Comparison of ENCODE assay signal across 17 cellular contexts in genomic region chr5:173848986-173849596, GRCh38. TPM values are rescaled to one million over a fixed set of nuclear protein-coding genes. Genes with fewer than 3 reads are reported as not detected.
DNase-seq lines count a peak whose midpoint lies in the region; ATAC-seq, FAIRE-seq and TF ChIP-seq lines count a peak whose summit lies in the region.
"Had no signal": no experiment of that assay in that cellular context is flagged by ENCODE, and none has a peak within 500 bp of the region (broad histone marks: within the 10 kb centered on the region; RNA-seq: fewer than 3 reads in every experiment).

No MANE protein-coding gene starts in this region.

- intact Hi-C loops in GM12878 (cut with micrococcal nuclease; ENCODE audit: unreplicated experiment): no loop called here

- peak; percentile 38 for FAIRE-seq in GM12878 (lab: Jason Lieb, UNC)

- in situ Hi-C loops in GM12878 (cut with MboI): no loop called here

- no peak overlapping the region for H3K27ac ChIP-seq in GM12878 (ENCODE audit: control insufficient read depth, insufficient read depth)

- TF ChIP-seq RAD21 in GM12878 (IDR thresholded peaks at IDR 0.05; ENCODE audit: insufficient read depth, low read depth, low read length): no peak

- 46% methylated on average over 2 of the region's 2 CpGs for WGBS in GM12878 (ENCODE audit: insufficient coverage, insufficient replicate concordance, low lambda C conversion rate, missing lambda C conversion rate)

- SMC1A ChIA-PET in GM12878 (lab: Charles Lee; ENCODE audit: uncharacterized antibody, unreplicated experiment): interaction anchor here (1.0 to 1.5 kb wide), 2 partner anchors 15 to 21 kb away, joined by 3 to 5 read pairs; no protein-coding TSS in a partner anchor

- H3K36me3 ChIP-seq in GM12878 (ENCODE audit: control insufficient read depth in 2 of 2, insufficient read depth in 2 of 2, low read length in 1 of 2): no peaks in the 10 kb centered on the region

- BruUV-seq in GM12878 (replicated peaks; lab: Mats Ljungman, UMichigan): no TSS peak

- H3K27me3 ChIP-seq in GM12878 (replicated peaks in 1 of 2; ENCODE audit: control insufficient read depth in 2 of 2, insufficient read depth in 2 of 2, low read length in 1 of 2): no peaks in the 10 kb centered on the region

- no peaks in the 10 kb centered on the region for H3K79me2 ChIP-seq in GM12878 (ENCODE audit: control insufficient read depth, insufficient read depth, low read length)

- no peak for ATAC-seq in GM12878
- no peak for ATAC-seq in HG02870 (IDR thresholded peaks at IDR 0.05; ENCODE audit: unreplicated experiment)
- ATAC-seq: SK-N-SH treated with all-trans-retinoic acid at 6 μM for 48 hours had no signal

- DNase-seq in ELR (ENCODE audit: low read depth) (peak; percentile 70), LHCN-M2 (ENCODE audit: low read depth) (peak; percentile 15), GM12878 (ENCODE audit: low read depth, low spot score) (no peak), foreskin fibroblast (peak; percentile 19 to 26)
- DNase-seq in stimulated activated CD4-positive, alpha-beta T cell treated with anti-CD3 and anti-CD28 coated beads, Interleukin-1b, Interleukin-23, amount 100 ng/mL, for 48 hours: no peak
- no peak for DNase-seq in central memory CD4-positive, alpha-beta T cell
- DNase-seq: Caco-2; CD4-positive, CD25-positive, alpha-beta regulatory T cell; DMS53; NCI-H1048; NCI-H1436 treated with DMSO at 0.1 percent for 48 hours; NCI-H2081 treated with DMSO at 0.1 percent for 48 hours; NCI-H524 treated with DMSO at 0.1 percent for 48 hours; SHP77 treated with DMSO at 0.1 percent for 48 hours; T-helper 1 cell had no signal

- peaks cover 3% of the 10 kb centered on the region; the same call in 2 of the 3 replicates for H3K9me3 ChIP-seq in GM12878 (replicated peaks; ENCODE audit: control insufficient read depth, insufficient read depth, low read length)

- H4K20me1 ChIP-seq in GM12878 (ENCODE audit: control insufficient read depth, insufficient read depth): no peaks in the 10 kb centered on the region

- RAD21 ChIA-PET in GM12878 (lab: Charles Lee; ENCODE audit: unreplicated experiment): no interaction called here

- TF ChIP-seq EP300 in GM12878 (IDR thresholded peaks at IDR 0.05; ENCODE audit: borderline replicate concordance in 1 of 2, control insufficient read depth in 1 of 2, low read depth in 2 of 2, low read length in 2 of 2): no peak

- no peaks in the 10 kb centered on the region for H3K4me1 ChIP-seq in GM12878 (ENCODE audit: control insufficient read depth, insufficient read depth, low read length)

- H3K4me3 ChIP-seq in GM12878 (no peak overlapping the region), foreskin fibroblast (ENCODE audit: low read depth in 1 of 2, low read length in 2 of 2) (no peak overlapping the region)

- no peak overlapping the region for H2AFZ ChIP-seq in GM12878 (ENCODE audit: control insufficient read depth, low read depth, low read length)

- H3K4me2 ChIP-seq in GM12878 (ENCODE audit: control insufficient read depth, insufficient read depth): no peak overlapping the region

- H3K9ac ChIP-seq in GM12878 (ENCODE audit: control insufficient read depth, insufficient read depth, low read length): no peak overlapping the region

- no peak for TF ChIP-seq CTCF in GM12878 (IDR thresholded peaks at IDR 0.05 in 2 of 3, conservative IDR thresholded peaks at IDR 0.05 in 1 of 3; ENCODE audit: control insufficient read depth in 2 of 3, extremely low read depth in 1 of 3, insufficient read depth in 1 of 3, low read depth in 3 of 3, low read length in 3 of 3)
- no peak for TF ChIP-seq CTCF in foreskin fibroblast (IDR thresholded peaks at IDR 0.05; ENCODE audit: low read depth, low read length)

- TF ChIP-seq POLR2A in GM12878 (IDR thresholded peaks at IDR 0.05; ENCODE audit: low read depth, low read length): no peak

- CTCF ChIA-PET in GM12878 (lab: Yijun Ruan, JAX): interaction anchor here (1.0 to 1.7 kb wide), 3 partner anchors 11 to 23 kb away, joined by 3 to 4 read pairs (median 4); no protein-coding TSS in a partner anchor

- POLR2A ChIA-PET in GM12878 (lab: Charles Lee): no interaction called here

TF ChIP-seq in GM12878, 131 proteins besides CTCF, POLR2A, EP300 and RAD21:
- TF ChIP-seq PML (IDR thresholded peaks at IDR 0.05; ENCODE audit: low read length): no peak
TF ChIP-seq in GM12878: peak in this region for 0.

RNA-seq across cellular contexts. Expression of gene CPEB4, which starts 39.1 kb away (rescaled TPM):
- total RNA-seq in LHCN-M2 (2014; rRNA removed) (14.0 and 16.2 TPM in 2 replicates), GM12878 (2014; rRNA removed) (23.9 and 25.7 TPM in 2 replicates), GM12878 (2014; rRNA removed; fragmentation: Illumina TruSeq; extraction: Trizol) (30.2 and 33.9 TPM in 2 replicates), GM12878 (2021) (33.1 and 39.4 TPM in 2 replicates)
- 3.4 TPM for polyA plus RNA-seq in LHCN-M2 (2012)
- total RNA-seq in GM12878 (2013; cell fraction: nucleolus; rRNA removed): 102 and 104 TPM in 2 replicates
- 21.3 TPM for polyA plus RNA-seq in GM12878 (2011; ENCODE audit: low read depth)
- polyA plus RNA-seq in GM12878 (2011; rRNA removed) (31.4 and 36.5 TPM in 2 replicates), GM12878 (2014; fragmentation: Illumina TruSeq; extraction: Trizol) (19.5 and 20.2 TPM in 2 replicates), GM12878 (2014; fragmentation: Nextera tagmentation; extraction: Ambion mirVana) (10 to 100 TPM in 1 of 2 experiments, 1 to 10 TPM in 1; 6.9 to 20.3 TPM), GM12878 (2014; rRNA removed) (18.0 and 20.6 TPM in 2 replicates), GM12878 (2016; fragmentation: Nextera tagmentation; extraction: Ambion mirVana) (10 to 100 TPM; 11.9 to 13.3 TPM)
- 21.4 and 25.0 TPM in 2 replicates for polyA plus RNA-seq in GM12878 (2011; cell fraction: cytosol; rRNA removed)
- 21.2 and 29.0 TPM in 2 replicates for polyA plus RNA-seq in GM12878 (2011; cell fraction: nucleus; rRNA removed)
- 13.5 and 16.5 TPM in 2 replicates for polyA plus RNA-seq in GM12878 (2012)
- polyA minus RNA-seq in GM12878 (2011; rRNA and poly(A)+ RNA removed): 95.5 and 102 TPM in 2 replicates
- polyA minus RNA-seq in GM12878 (2011; cell fraction: cytosol; rRNA and poly(A)+ RNA removed): 19.8 and 20.8 TPM in 2 replicates
- 55.7 and 75.5 TPM in 2 replicates for polyA minus RNA-seq in GM12878 (2011; cell fraction: nucleus; rRNA and poly(A)+ RNA removed)

Comparison
In these comparisons a context has a peak if more than half of its experiments do, and no peak if none do; other contexts are left out.
1. DNase-seq: peak in ELR (single experiment), LHCN-M2 (single experiment) and foreskin fibroblast (2 of 2); none in GM12878 (single experiment), stimulated activated CD4-positive, alpha-beta T cell treated with anti-CD3 and anti-CD28 coated beads, Interleukin-1b, Interleukin-23, amount 100 ng/mL, for 48 hours (single experiment) and central memory CD4-positive, alpha-beta T cell (single experiment).